ENCODE assay signal across 16 cellular contexts in the genomic region with DNA sequence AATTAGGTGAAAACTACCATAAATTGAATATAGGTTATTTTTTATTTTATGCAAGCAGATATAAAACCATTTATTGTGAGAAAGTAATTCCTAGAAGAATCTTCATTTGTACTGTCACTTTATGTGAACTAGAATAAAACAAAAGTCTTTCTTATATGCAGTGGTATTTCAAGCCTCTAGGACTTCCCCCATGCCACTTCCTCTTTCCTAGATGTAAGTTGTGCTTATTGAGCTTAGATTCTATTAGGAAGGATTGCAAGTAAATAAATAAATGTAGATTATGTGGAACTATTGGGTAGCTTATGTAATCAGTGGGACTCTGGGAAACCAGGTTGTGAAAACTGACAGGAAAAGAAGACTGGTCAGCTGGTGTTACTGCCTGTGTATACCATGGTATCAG.
"Had no signal": no experiment of that assay in that cellular context is flagged by ENCODE, and none has a peak within 500 bp of the region (broad histone marks: within the 10 kb centered on the region; RNA-seq: fewer than 3 reads in every experiment).

No MANE protein-coding gene starts in this region.

- DNase-seq: activated CD4-positive, alpha-beta T cell treated with anti-CD3 and anti-CD28 coated beads for 36 hours; activated CD8-positive, alpha-beta memory T cell treated with anti-CD3 and anti-CD28 coated beads, Interleukin-2, amount 50 U/mL, for 48 hours; activated CD8-positive, alpha-beta T cell treated with anti-CD3 and anti-CD28 coated beads, Interleukin-2, amount 10 ng/mL, durations not matched to agents 7 days and 5 days; activated naive CD4-positive, alpha-beta T cell treated with Interleukin-2 at 50 U/mL for 16 hours; activated naive CD8-positive, alpha-beta T cell treated with anti-CD3 and anti-CD28 coated beads, Interleukin-2, amount 50 U/mL, for 24 hours; dorsolateral prefrontal cortex; immature natural killer cell; lower lobe of right lung; midbrain; ovary; sigmoid colon; stimulated activated CD4-positive, alpha-beta T cell treated with anti-CD3 and anti-CD28 coated beads, Interleukin-2, amount 100 ng/mL, for 24 hours; stimulated activated naive CD4-positive, alpha-beta T cell treated with Interleukin-2 at 50 U/mL for 16 hours had no signal

- H3K9me3 Mint-ChIP-seq: neural progenitor cell, type B pancreatic cell had no signal

- H3K27ac Mint-ChIP-seq: activated CD4-positive, alpha-beta T cell treated with anti-CD3 and anti-CD28 coated beads for 36 hours; activated CD8-positive, alpha-beta T cell treated with anti-CD3 and anti-CD28 coated beads, Interleukin-2, amount 10 ng/mL, durations not matched to agents 7 days and 5 days; activated naive CD8-positive, alpha-beta T cell treated with anti-CD3 and anti-CD28 coated beads, Interleukin-2, amount 50 U/mL, for 24 hours; immature natural killer cell; neural progenitor cell; type B pancreatic cell had no signal

- H3K4me3 Mint-ChIP-seq: activated CD4-positive, alpha-beta T cell treated with anti-CD3 and anti-CD28 coated beads for 36 hours; activated CD8-positive, alpha-beta T cell treated with anti-CD3 and anti-CD28 coated beads, Interleukin-2, amount 10 ng/mL, durations not matched to agents 7 days and 5 days; activated naive CD8-positive, alpha-beta T cell treated with anti-CD3 and anti-CD28 coated beads, Interleukin-2, amount 50 U/mL, for 24 hours; immature natural killer cell; neural progenitor cell; type B pancreatic cell had no signal

- H3K27me3 Mint-ChIP-seq: activated CD4-positive, alpha-beta T cell treated with anti-CD3 and anti-CD28 coated beads for 36 hours; activated naive CD8-positive, alpha-beta T cell treated with anti-CD3 and anti-CD28 coated beads, Interleukin-2, amount 50 U/mL, for 24 hours; type B pancreatic cell had no signal

- ATAC-seq: activated CD4-positive, alpha-beta T cell treated with anti-CD3 and anti-CD28 coated beads for 36 hours; activated CD8-positive, alpha-beta T cell treated with anti-CD3 and anti-CD28 coated beads, Interleukin-2, amount 10 ng/mL, durations not matched to agents 7 days and 5 days; activated naive CD8-positive, alpha-beta T cell treated with anti-CD3 and anti-CD28 coated beads, Interleukin-2, amount 50 U/mL, for 24 hours; esophagus mucosa; lower lobe of right lung had no signal

- H3K4me1 Mint-ChIP-seq: activated CD4-positive, alpha-beta T cell treated with anti-CD3 and anti-CD28 coated beads for 36 hours; activated naive CD8-positive, alpha-beta T cell treated with anti-CD3 and anti-CD28 coated beads, Interleukin-2, amount 50 U/mL, for 24 hours; immature natural killer cell; neural progenitor cell had no signal
